Comparison of ENCODE assay signal across 1 cellular context in genomic region chr2:43611987-43612894, GRCh38.
A peak's percentile ranks its signal among the peaks of the same experiment; 100 is the strongest.
TF ChIP-seq lines count a peak whose summit lies in the region.

No MANE protein-coding gene starts in this region.

TF ChIP-seq in K562, 482 proteins besides CTCF, POLR2A, EP300 and RAD21 (continued from another document):
- TF ChIP-seq, protein P1, sequence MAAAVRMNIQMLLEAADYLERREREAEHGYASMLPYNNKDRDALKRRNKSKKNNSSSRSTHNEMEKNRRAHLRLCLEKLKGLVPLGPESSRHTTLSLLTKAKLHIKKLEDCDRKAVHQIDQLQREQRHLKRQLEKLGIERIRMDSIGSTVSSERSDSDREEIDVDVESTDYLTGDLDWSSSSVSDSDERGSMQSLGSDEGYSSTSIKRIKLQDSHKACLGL (CRISPR knock-in tag; IDR thresholded peaks at IDR 0.05; ENCODE audit: borderline replicate concordance, poor library complexity, severe bottlenecking), result no peak
- TF ChIP-seq ZBTB2 (IDR thresholded peaks at IDR 0.05) (no peak), U2AF2 (optimal IDR thresholded peaks at IDR 0.05; ENCODE audit: low read depth, low read length) (no peak), DPF2 (IDR thresholded peaks at IDR 0.05) (0 out of 2 replicates have a peak, but pooled peaks have one; percentile 11), CC2D1A (IDR thresholded peaks at IDR 0.05) (0 out of 2 replicates have a peak, but pooled peaks have one; percentile 26), ZNF583 (CRISPR knock-in tag; IDR thresholded peaks at IDR 0.05) (no peak), ATF6 (CRISPR knock-in tag; IDR thresholded peaks at IDR 0.05) (no peak), RCOR1 (IDR thresholded peaks at IDR 0.05; ENCODE audit: borderline replicate concordance in 1 of 2, low read depth in 2 of 2, low read length in 2 of 2) (no peak), E2F8 (IDR thresholded peaks at IDR 0.05; ENCODE audit: low read depth, partially characterized antibody) (peak; percentile 38), SUPT5H (IDR thresholded peaks at IDR 0.05) (no peak), EGR1 (conservative IDR thresholded peaks at IDR 0.05) (no peak), SMC3 (conservative IDR thresholded peaks at IDR 0.05; ENCODE audit: insufficient read depth, low read depth, low read length) (peak; percentile 46), TEAD4 (IDR thresholded peaks at IDR 0.05; ENCODE audit: low read length) (0 out of 2 replicates have a peak, but pooled peaks have one; percentile 20), TEAD4 (CRISPR knock-in tag; IDR thresholded peaks at IDR 0.05; ENCODE audit: borderline replicate concordance) (no peak), FOXK2 (conservative IDR thresholded peaks at IDR 0.05 in 1 of 2, IDR thresholded peaks at IDR 0.05 in 1 of 2; ENCODE audit: low read depth in 2 of 2) (peak; percentile 43 to 56; a peak in 1 of 4 replicates), NBN (IDR thresholded peaks at IDR 0.05; ENCODE audit: low read depth) (peak; percentile 28; the same call in 1 of the 2 replicates), ZNF12 (CRISPR knock-in tag; IDR thresholded peaks at IDR 0.05) (no peak), BHLHE40 (IDR thresholded peaks at IDR 0.05; ENCODE audit: low read length) (no peak), ZBTB8A (IDR thresholded peaks at IDR 0.05; ENCODE audit: partially characterized antibody) (no peak), PRPF4 (IDR thresholded peaks at IDR 0.05; ENCODE audit: insufficient read depth, low read depth, low read length, poor library complexity, severe bottlenecking) (no peak), FOXJ3 (CRISPR knock-in tag; IDR thresholded peaks at IDR 0.05) (no peak), MAZ (CRISPR knock-in tag; conservative IDR thresholded peaks at IDR 0.05 in 1 of 2, IDR thresholded peaks at IDR 0.05 in 1 of 2) (0 out of 4 replicates have a peak, but pooled peaks of 1 of the 2 experiments have one; percentile 15), TBP (optimal IDR thresholded peaks at IDR 0.05; ENCODE audit: low read depth, low read length) (no peak), AFF1 (IDR thresholded peaks at IDR 0.05; ENCODE audit: low read depth in 1 of 2, partially characterized antibody in 2 of 2) (peak in 1 of 2 experiments; percentile 31), ZNF384 (IDR thresholded peaks at IDR 0.05; ENCODE audit: low read depth, low read length) (peak; percentile 77), ZSCAN29 (IDR thresholded peaks at IDR 0.05) (no peak), KLF13 (tag; IDR thresholded peaks at IDR 0.05; ENCODE audit: borderline replicate concordance, low read depth) (no peak), BRCA1 (IDR thresholded peaks at IDR 0.05) (no peak), BRCA1 (CRISPR knock-in tag; IDR thresholded peaks at IDR 0.05) (no peak), KDM1A (IDR thresholded peaks at IDR 0.05) (peak; percentile 29 to 41; a peak in 2 of 4 replicates)
- TF ChIP-seq, protein P2, sequence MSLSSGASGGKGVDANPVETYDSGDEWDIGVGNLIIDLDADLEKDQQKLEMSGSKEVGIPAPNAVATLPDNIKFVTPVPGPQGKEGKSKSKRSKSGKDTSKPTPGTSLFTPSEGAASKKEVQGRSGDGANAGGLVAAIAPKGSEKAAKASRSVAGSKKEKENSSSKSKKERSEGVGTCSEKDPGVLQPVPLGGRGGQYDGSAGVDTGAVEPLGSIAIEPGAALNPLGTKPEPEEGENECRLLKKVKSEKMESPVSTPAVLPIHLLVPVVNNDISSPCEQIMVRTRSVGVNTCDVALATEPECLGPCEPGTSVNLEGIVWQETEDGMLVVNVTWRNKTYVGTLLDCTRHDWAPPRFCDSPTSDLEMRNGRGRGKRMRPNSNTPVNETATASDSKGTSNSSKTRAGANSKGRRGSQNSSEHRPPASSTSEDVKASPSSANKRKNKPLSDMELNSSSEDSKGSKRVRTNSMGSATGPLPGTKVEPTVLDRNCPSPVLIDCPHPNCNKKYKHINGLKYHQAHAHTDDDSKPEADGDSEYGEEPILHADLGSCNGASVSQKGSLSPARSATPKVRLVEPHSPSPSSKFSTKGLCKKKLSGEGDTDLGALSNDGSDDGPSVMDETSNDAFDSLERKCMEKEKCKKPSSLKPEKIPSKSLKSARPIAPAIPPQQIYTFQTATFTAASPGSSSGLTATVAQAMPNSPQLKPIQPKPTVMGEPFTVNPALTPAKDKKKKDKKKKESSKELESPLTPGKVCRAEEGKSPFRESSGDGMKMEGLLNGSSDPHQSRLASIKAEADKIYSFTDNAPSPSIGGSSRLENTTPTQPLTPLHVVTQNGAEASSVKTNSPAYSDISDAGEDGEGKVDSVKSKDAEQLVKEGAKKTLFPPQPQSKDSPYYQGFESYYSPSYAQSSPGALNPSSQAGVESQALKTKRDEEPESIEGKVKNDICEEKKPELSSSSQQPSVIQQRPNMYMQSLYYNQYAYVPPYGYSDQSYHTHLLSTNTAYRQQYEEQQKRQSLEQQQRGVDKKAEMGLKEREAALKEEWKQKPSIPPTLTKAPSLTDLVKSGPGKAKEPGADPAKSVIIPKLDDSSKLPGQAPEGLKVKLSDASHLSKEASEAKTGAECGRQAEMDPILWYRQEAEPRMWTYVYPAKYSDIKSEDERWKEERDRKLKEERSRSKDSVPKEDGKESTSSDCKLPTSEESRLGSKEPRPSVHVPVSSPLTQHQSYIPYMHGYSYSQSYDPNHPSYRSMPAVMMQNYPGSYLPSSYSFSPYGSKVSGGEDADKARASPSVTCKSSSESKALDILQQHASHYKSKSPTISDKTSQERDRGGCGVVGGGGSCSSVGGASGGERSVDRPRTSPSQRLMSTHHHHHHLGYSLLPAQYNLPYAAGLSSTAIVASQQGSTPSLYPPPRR (CRISPR knock-in tag; IDR thresholded peaks at IDR 0.05; ENCODE audit: borderline replicate concordance), result no peak
- TF ChIP-seq, protein P3, sequence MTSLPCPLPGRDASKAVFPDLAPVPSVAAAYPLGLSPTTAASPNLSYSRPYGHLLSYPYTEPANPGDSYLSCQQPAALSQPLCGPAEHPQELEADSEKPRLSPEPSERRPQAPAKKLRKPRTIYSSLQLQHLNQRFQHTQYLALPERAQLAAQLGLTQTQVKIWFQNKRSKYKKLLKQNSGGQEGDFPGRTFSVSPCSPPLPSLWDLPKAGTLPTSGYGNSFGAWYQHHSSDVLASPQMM (CRISPR knock-in tag; IDR thresholded peaks at IDR 0.05), result no peak
- TF ChIP-seq, protein P4, sequence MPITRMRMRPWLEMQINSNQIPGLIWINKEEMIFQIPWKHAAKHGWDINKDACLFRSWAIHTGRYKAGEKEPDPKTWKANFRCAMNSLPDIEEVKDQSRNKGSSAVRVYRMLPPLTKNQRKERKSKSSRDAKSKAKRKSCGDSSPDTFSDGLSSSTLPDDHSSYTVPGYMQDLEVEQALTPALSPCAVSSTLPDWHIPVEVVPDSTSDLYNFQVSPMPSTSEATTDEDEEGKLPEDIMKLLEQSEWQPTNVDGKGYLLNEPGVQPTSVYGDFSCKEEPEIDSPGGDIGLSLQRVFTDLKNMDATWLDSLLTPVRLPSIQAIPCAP (CRISPR knock-in tag; IDR thresholded peaks at IDR 0.05; ENCODE audit: borderline replicate concordance), result no peak
- TF ChIP-seq, protein P5, sequence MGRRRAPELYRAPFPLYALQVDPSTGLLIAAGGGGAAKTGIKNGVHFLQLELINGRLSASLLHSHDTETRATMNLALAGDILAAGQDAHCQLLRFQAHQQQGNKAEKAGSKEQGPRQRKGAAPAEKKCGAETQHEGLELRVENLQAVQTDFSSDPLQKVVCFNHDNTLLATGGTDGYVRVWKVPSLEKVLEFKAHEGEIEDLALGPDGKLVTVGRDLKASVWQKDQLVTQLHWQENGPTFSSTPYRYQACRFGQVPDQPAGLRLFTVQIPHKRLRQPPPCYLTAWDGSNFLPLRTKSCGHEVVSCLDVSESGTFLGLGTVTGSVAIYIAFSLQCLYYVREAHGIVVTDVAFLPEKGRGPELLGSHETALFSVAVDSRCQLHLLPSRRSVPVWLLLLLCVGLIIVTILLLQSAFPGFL (CRISPR knock-in tag; IDR thresholded peaks at IDR 0.05), result no peak
